8 cellular contexts compared by ENCODE assay signal in the genomic region with DNA sequence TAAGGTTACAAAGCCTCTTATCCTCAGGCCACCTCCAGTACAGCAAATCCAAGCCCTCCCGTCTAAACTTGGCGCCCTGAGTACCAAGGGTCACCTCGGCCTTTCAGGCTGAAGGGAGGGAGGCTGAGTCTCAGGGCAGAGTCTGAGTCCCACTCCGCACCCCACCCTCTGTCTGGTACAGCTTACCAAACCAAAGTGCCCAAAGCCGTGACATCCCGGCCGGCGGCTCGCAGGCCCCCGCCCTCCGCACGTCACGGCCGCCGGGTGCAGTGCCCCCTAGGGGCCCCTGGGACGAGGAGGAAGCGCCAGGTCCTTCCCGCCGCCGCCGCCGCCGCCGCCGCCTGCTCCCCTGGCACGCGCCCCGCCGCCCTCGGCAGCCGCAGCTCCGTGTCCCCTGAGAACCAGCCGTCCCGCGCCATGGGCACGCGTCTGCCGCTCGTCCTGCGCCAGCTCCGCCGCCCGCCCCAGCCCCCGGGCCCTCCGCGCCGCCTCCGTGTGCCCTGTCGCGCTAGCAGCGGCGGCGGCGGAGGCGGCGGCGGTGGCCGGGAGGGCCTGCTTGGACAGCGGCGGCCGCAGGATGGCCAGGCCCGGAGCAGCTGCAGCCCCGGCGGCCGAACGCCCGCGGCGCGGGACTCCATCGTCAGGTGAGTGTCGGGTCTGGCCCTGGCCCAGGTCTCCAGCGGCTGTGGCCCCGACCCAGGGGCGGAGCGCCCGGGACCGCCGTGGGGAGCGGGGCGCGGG. TPM values are rescaled to one million over a fixed set of nuclear protein-coding genes. Genes with fewer than 3 reads are reported as not detected.
DNase-seq lines count a peak whose midpoint lies in the region; ATAC-seq, FAIRE-seq and TF ChIP-seq lines count a peak whose summit lies in the region.

A gene (plus strand): TSS at position 297 of the 741 bp plus-strand sequence. CDS start 121 bp downstream, at position 418.

- H3K4me3 ChIP-seq in pancreas (peak within 1 kb of the TSS; percentile 81 to 95 (median 86)), tibial artery (peak within 1 kb of the TSS; percentile 81 to 89)

- H3K27me3 ChIP-seq in pancreas (no peaks in the 10 kb centered on the region), tibial artery (no peaks in the 10 kb centered on the region)

- peak within 1 kb of the TSS in 2 of 3 donors; percentile 57 to 58 for H3K27ac Mint-ChIP-seq in IgD-negative memory B cell
- peak within 1 kb of the TSS; percentile 88 for H3K27ac Mint-ChIP-seq in activated naive CD8-positive, alpha-beta T cell

- WGBS in pancreas, 2 donors: 1% methylated on average over 40 to 82 of the region's 82 CpGs

- no peaks in the 10 kb centered on the region for H3K36me3 Mint-ChIP-seq in IgD-negative memory B cell
- H3K36me3 Mint-ChIP-seq in activated naive CD8-positive, alpha-beta T cell: no peaks in the 10 kb centered on the region

- no peak for FAIRE-seq in pancreas (lab: Jason Lieb, UNC)

- H3K4me1 ChIP-seq in pancreas (peaks cover 0 to 4% (median 0%) of the 10 kb centered on the region in 3 donors), tibial artery (peaks cover 0 to 20% (median 5%) of the 10 kb centered on the region in 4 donors)

- H3K36me3 ChIP-seq in pancreas: no peaks in the 10 kb centered on the region
- H3K36me3 ChIP-seq in tibial artery: no peaks in the 10 kb centered on the region

- peak; percentile 51 to 62 (median 52) for TF ChIP-seq CTCF in pancreas (IDR thresholded peaks at IDR 0.05)
- TF ChIP-seq CTCF in tibial artery (IDR thresholded peaks at IDR 0.05): peak; percentile 46 to 48

- H3K27ac ChIP-seq in pancreas (peak within 1 kb of the TSS; percentile 48 to 90 (median 80)), tibial artery (peak within 1 kb of the TSS; percentile 93 to 97)

- H3K9me3 Mint-ChIP-seq in IgD-negative memory B cell: no peaks in the 10 kb centered on the region
- H3K9me3 Mint-ChIP-seq in activated naive CD8-positive, alpha-beta T cell (ENCODE audit: low read depth): no peaks in the 10 kb centered on the region

- peak within 1 kb of the TSS; percentile 85 to 94 (median 91) for H3K4me3 Mint-ChIP-seq in IgD-negative memory B cell
- peak within 1 kb of the TSS; percentile 94 for H3K4me3 Mint-ChIP-seq in activated naive CD8-positive, alpha-beta T cell

- DNase-seq in EL (peak; percentile 88), SKM-1 (lab: John Stamatoyannopoulos, UW; ENCODE audit: unreplicated experiment) (peak; percentile 64), head of caudate nucleus (peak in 41 of 42 donors; percentile 20 to 83 (median 66)), pancreas (peak; percentile 73 to 91 (median 79)), tibial artery (peak; percentile 66 to 95)

- peaks cover 4 to 9% (median 5%) of the 10 kb centered on the region in 3 donors for H3K4me1 Mint-ChIP-seq in IgD-negative memory B cell
- H3K4me1 Mint-ChIP-seq in activated naive CD8-positive, alpha-beta T cell (ENCODE audit: low read depth): peaks cover 22% of the 10 kb centered on the region

- H3K9me3 ChIP-seq in pancreas (no peaks in the 10 kb centered on the region), tibial artery (no peaks in the 10 kb centered on the region)

- intact Hi-C loops in head of caudate nucleus (cut with DNase I): no loop called here
- intact Hi-C loops in pancreas (cut with DNase I): no loop called here
- intact Hi-C loops in tibial artery (cut with DNase I; ENCODE audit: low total_unique reads): no loop called here

- ATAC-seq in GM21529 (IDR thresholded peaks at IDR 0.05; ENCODE audit: unreplicated experiment) (peak; percentile 77), pancreas (peak; percentile 79 to 86 (median 84))

- H3K27me3 Mint-ChIP-seq in IgD-negative memory B cell: no peaks in the 10 kb centered on the region
- H3K27me3 Mint-ChIP-seq in activated naive CD8-positive, alpha-beta T cell: peaks cover 11% of the 10 kb centered on the region

RNA-seq across cellular contexts. Expression of the gene that starts here (rescaled TPM):
- polyA plus RNA-seq in IgD-negative memory B cell: 1.9 TPM
- 10 to 100 TPM in 3 of 6 donors, 1 to 10 TPM in 3; 7.4 to 26.5 (median 11.4) TPM for total RNA-seq in pancreas
- 1 to 10 TPM; 3.2 to 3.6 TPM for polyA plus RNA-seq in pancreas

Comparison
In these comparisons a context has a peak if more than half of its experiments do, and no peak if none do; other contexts are left out.
1. Peak in every context shown above with its lines: DNase-seq, ATAC-seq, H3K4me3 ChIP-seq and H3K27ac ChIP-seq.